In genomic region chr17:80331820-80332219, GRCh38 we compare ENCODE assay signal across 31 cellular contexts.
DNase-seq lines count a peak whose midpoint lies in the region; ATAC-seq, FAIRE-seq and TF ChIP-seq lines count a peak whose summit lies in the region.
"Had no signal": no experiment of that assay in that cellular context is flagged by ENCODE, and none has a peak within 500 bp of the region (broad histone marks: within the 10 kb centered on the region; RNA-seq: fewer than 3 reads in every experiment).

No MANE protein-coding gene starts in this region.

- H3K27me3 Mint-ChIP-seq in activated naive CD4-positive, alpha-beta T cell treated with anti-CD3 and anti-CD28 coated beads, Interleukin-2, amount 50 U/mL, for 24 hours: no peaks in the 10 kb centered on the region

- H3K4me3 ChIP-seq in OCI-LY7 (ENCODE audit: low read depth, low read length, poor library complexity, severe bottlenecking) (no peak overlapping the region), hepatocyte (no peak overlapping the region), pancreas (no peak overlapping the region)
- H3K4me3 ChIP-seq: adrenal gland, left lung, psoas muscle, sigmoid colon, transverse colon had no signal

- TSS peak; percentile 60 for BruUV-seq in OCI-LY7 (replicated peaks; lab: Mats Ljungman, UMichigan)

- ATAC-seq in stimulated activated effector memory CD8-positive, alpha-beta T cell treated with anti-CD3 and anti-CD28 coated beads, Interleukin-12 subunit alpha, Interleukin-12 subunit beta, amount 100 ng/mL, for 72 hours: no peak
- ATAC-seq in HG02973 (IDR thresholded peaks at IDR 0.05; ENCODE audit: unreplicated experiment) (no peak), pancreas (no peak)
- ATAC-seq: esophagus mucosa, left lung, psoas muscle had no signal

- no peaks in the 10 kb centered on the region for H3K27me3 ChIP-seq in hepatocyte
- no peaks in the 10 kb centered on the region for H3K27me3 ChIP-seq in pancreas
- H3K27me3 ChIP-seq: adrenal gland, left lung, neutrophil, sigmoid colon, transverse colon had no signal

- H3K36me3 ChIP-seq in OCI-LY7 (ENCODE audit: insufficient read depth, low read length) (peaks cover 5% of the 10 kb centered on the region; the same call in 1 of the 2 replicates), hepatocyte (replicated peaks; ENCODE audit: insufficient read depth, low read depth) (no peaks in the 10 kb centered on the region), pancreas (peaks cover 7 to 62% (median 21%) of the 10 kb centered on the region in 3 donors)

- TF ChIP-seq CTCF in OCI-LY7 (conservative IDR thresholded peaks at IDR 0.05; ENCODE audit: low read length): no peak
- no peak for TF ChIP-seq CTCF in hepatocyte (IDR thresholded peaks at IDR 0.05; ENCODE audit: poor library complexity)
- no peak for TF ChIP-seq CTCF in pancreas (IDR thresholded peaks at IDR 0.05)

- CTCF ChIA-PET in OCI-LY7 (lab: Charles Lee; ENCODE audit: unreplicated experiment): no interaction called here

- DNase-seq in activated naive CD4-positive, alpha-beta T cell treated with Interleukin-2 at 50 U/mL for 16 hours: no peak
- no peak for DNase-seq in OCI-LY7 (ENCODE audit: low spot score)
- peak; percentile 17 for DNase-seq in hepatocyte (ENCODE audit: low spot score)
- DNase-seq in stimulated activated effector memory CD8-positive, alpha-beta T cell treated with anti-CD3 and anti-CD28 coated beads, Interleukin-12 subunit alpha, Interleukin-12 subunit beta, amount 100 ng/mL, for 72 hours (ENCODE audit: low spot score in 2 of 2): no peak
- DNase-seq in NOMO-1 treated with DMSO at 0.1 percent for 48 hours (lab: John Stamatoyannopoulos, UW; ENCODE audit: unreplicated experiment): no peak
- DNase-seq in pancreas: no peak
- DNase-seq: activated CD4-positive, alpha-beta T cell treated with anti-CD3 and anti-CD28 coated beads for 48 hours; adrenal gland; COR-L47; dermis blood vessel endothelial cell; DMS53; glutamatergic neuron; mesenchymal stem cell; NCI-H1048; NCI-H1694; SHP77 treated with DMSO at 0.1 percent for 48 hours; sigmoid colon; stimulated activated CD4-positive, alpha-beta T cell treated with anti-CD3 and anti-CD28 coated beads, Interleukin-4, amount 100 ng/mL, for 1 hour; T-helper 9 cell; transverse colon; WERI-Rb-1 had no signal

- H3K9me2 ChIP-seq in OCI-LY7 (ENCODE audit: insufficient read depth, low read length) (no peaks in the 10 kb centered on the region), hepatocyte (replicated peaks; ENCODE audit: insufficient read depth) (no peaks in the 10 kb centered on the region)

- no peak overlapping the region for H2AFZ ChIP-seq in OCI-LY7 (ENCODE audit: low read length)
- no peak overlapping the region for H2AFZ ChIP-seq in hepatocyte

- peak overlapping the region; percentile 81 for H3K27ac Mint-ChIP-seq in activated naive CD4-positive, alpha-beta T cell treated with anti-CD3 and anti-CD28 coated beads, Interleukin-2, amount 50 U/mL, for 24 hours
- peak overlapping the region; percentile 82 for H3K27ac Mint-ChIP-seq in stimulated activated effector memory CD8-positive, alpha-beta T cell treated with anti-CD3 and anti-CD28 coated beads, Interleukin-12 subunit alpha, Interleukin-12 subunit beta, amount 100 ng/mL, for 72 hours
- H3K27ac Mint-ChIP-seq: activated T-helper 2 cell treated with anti-CD3 and anti-CD28 coated beads, Interferon-gamma antibody, Interleukin-2, Interleukin-4, amounts not matched to agents 10 μg/mL and 5 μg/mL and 100 μg/mL, durations not matched to agents 14 hours and 24 hours and 36 hours had no signal

- no peaks in the 10 kb centered on the region for H3K9me3 ChIP-seq in OCI-LY7 (ENCODE audit: low read length)
- no peaks in the 10 kb centered on the region for H3K9me3 ChIP-seq in hepatocyte (ENCODE audit: low read depth)
- no peaks in the 10 kb centered on the region for H3K9me3 ChIP-seq in pancreas
- H3K9me3 ChIP-seq: adrenal gland, left lung, neutrophil, psoas muscle, sigmoid colon, transverse colon had no signal

- 81% methylated on average over 10 of the region's 10 CpGs for WGBS in hepatocyte (ENCODE audit: low lambda C conversion rate, missing lambda C conversion rate)
- 87 to 91% methylated on average over 10 of the region's 10 CpGs for WGBS in pancreas, 2 donors

- H3K27ac ChIP-seq in OCI-LY7 (ENCODE audit: low read depth, low read length, poor library complexity, severe bottlenecking): no peak overlapping the region
- H3K27ac ChIP-seq in hepatocyte: no peak overlapping the region
- H3K27ac ChIP-seq in pancreas: no peak overlapping the region
- H3K27ac ChIP-seq: adrenal gland, left lung, neutrophil, psoas muscle, sigmoid colon, transverse colon, WERI-Rb-1 had no signal

- H3K9me3 Mint-ChIP-seq in activated naive CD4-positive, alpha-beta T cell treated with anti-CD3 and anti-CD28 coated beads, Interleukin-2, amount 50 U/mL, for 24 hours: no peaks in the 10 kb centered on the region
- no peaks in the 10 kb centered on the region for H3K9me3 Mint-ChIP-seq in stimulated activated effector memory CD8-positive, alpha-beta T cell treated with anti-CD3 and anti-CD28 coated beads, Interleukin-12 subunit alpha, Interleukin-12 subunit beta, amount 100 ng/mL, for 72 hours
- H3K9me3 Mint-ChIP-seq: activated T-helper 2 cell treated with anti-CD3 and anti-CD28 coated beads, Interferon-gamma antibody, Interleukin-2, Interleukin-4, amounts not matched to agents 10 μg/mL and 5 μg/mL and 100 μg/mL, durations not matched to agents 14 hours and 24 hours and 36 hours had no signal

- intact Hi-C loops in OCI-LY7 (cut with micrococcal nuclease; ENCODE audit: unreplicated experiment): no loop called here
- intact Hi-C loops in pancreas (cut with DNase I): no loop called here

- POLR2A ChIA-PET in OCI-LY7 (lab: Charles Lee): no interaction called here

- no peak for FAIRE-seq in pancreas (lab: Jason Lieb, UNC)
- FAIRE-seq: HTR-8/SVneo, islet of Langerhans, RCC 7860 had no signal

- no peak overlapping the region for H3K4me3 Mint-ChIP-seq in activated naive CD4-positive, alpha-beta T cell treated with anti-CD3 and anti-CD28 coated beads, Interleukin-2, amount 50 U/mL, for 24 hours
- H3K4me3 Mint-ChIP-seq in stimulated activated effector memory CD8-positive, alpha-beta T cell treated with anti-CD3 and anti-CD28 coated beads, Interleukin-12 subunit alpha, Interleukin-12 subunit beta, amount 100 ng/mL, for 72 hours: no peak overlapping the region

- H3K36me3 Mint-ChIP-seq in activated naive CD4-positive, alpha-beta T cell treated with anti-CD3 and anti-CD28 coated beads, Interleukin-2, amount 50 U/mL, for 24 hours: peaks cover 29% of the 10 kb centered on the region
- peaks cover 100% of the 10 kb centered on the region for H3K36me3 Mint-ChIP-seq in stimulated activated effector memory CD8-positive, alpha-beta T cell treated with anti-CD3 and anti-CD28 coated beads, Interleukin-12 subunit alpha, Interleukin-12 subunit beta, amount 100 ng/mL, for 72 hours

- no peaks in the 10 kb centered on the region for H4K20me1 ChIP-seq in OCI-LY7 (ENCODE audit: insufficient read depth, low read length)
- H4K20me1 ChIP-seq in hepatocyte (ENCODE audit: insufficient read depth, poor library complexity, severe bottlenecking): no peaks in the 10 kb centered on the region

- H3K79me2 ChIP-seq in OCI-LY7 (ENCODE audit: insufficient read depth, low read depth, low read length) (no peaks in the 10 kb centered on the region), hepatocyte (no peaks in the 10 kb centered on the region)

- no peaks in the 10 kb centered on the region for H3K4me1 Mint-ChIP-seq in activated naive CD4-positive, alpha-beta T cell treated with anti-CD3 and anti-CD28 coated beads, Interleukin-2, amount 50 U/mL, for 24 hours
- H3K4me1 Mint-ChIP-seq in stimulated activated effector memory CD8-positive, alpha-beta T cell treated with anti-CD3 and anti-CD28 coated beads, Interleukin-12 subunit alpha, Interleukin-12 subunit beta, amount 100 ng/mL, for 72 hours: peaks cover 34% of the 10 kb centered on the region

- H3K4me2 ChIP-seq in OCI-LY7 (ENCODE audit: low read length): no peak overlapping the region
- H3K4me2 ChIP-seq in hepatocyte: no peak overlapping the region

- H3K4me1 ChIP-seq in OCI-LY7 (ENCODE audit: insufficient read depth, low read length, poor library complexity, severe bottlenecking) (peaks cover 3% of the 10 kb centered on the region), hepatocyte (ENCODE audit: insufficient read depth) (no peaks in the 10 kb centered on the region), pancreas (no peaks in the 10 kb centered on the region)
- H3K4me1 ChIP-seq: adrenal gland, left lung, psoas muscle, sigmoid colon, transverse colon had no signal
